9 cellular contexts compared by ENCODE assay signal in the genomic region with DNA sequence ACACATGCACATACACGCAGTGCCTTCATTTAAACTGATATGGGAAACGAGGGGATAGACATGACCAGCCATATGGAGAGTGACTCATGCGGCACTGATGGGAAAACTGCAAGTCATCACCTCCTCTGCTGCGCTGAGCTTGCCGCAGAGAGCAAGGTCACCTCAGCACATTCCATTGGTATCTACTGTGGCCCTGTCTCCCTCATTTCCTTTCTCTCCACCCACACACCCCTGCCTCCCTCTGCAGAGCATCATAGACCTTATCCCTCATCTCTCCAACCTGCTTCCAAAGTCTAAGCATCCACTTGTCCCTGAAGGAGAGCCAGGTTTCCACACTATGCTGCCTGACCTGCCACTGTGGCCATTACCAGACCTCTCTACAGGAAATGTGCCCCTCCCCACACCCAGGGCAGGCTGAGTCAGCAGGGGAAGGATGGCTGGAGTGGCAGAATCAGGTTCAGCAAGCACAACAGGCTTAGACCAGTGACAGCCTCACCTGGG.
A peak's percentile ranks its signal among the peaks of the same experiment; 100 is the strongest.
DNase-seq lines count a peak whose midpoint lies in the region.
"Had no signal": no experiment of that assay in that cellular context is flagged by ENCODE, and none has a peak within 500 bp of the region (broad histone marks: within the 10 kb centered on the region; RNA-seq: fewer than 3 reads in every experiment).

No MANE protein-coding gene starts in this region.

- peak overlapping the region; percentile 44 for H3K4me2 ChIP-seq in skeletal muscle satellite cell (ENCODE audit: low read length)

- H3K9me3 ChIP-seq in skeletal muscle satellite cell (replicated peaks; ENCODE audit: low read length) = no peaks in the 10 kb centered on the region

- DNase-seq in GM04504 (ENCODE audit: low read depth) = peak; percentile 56
- DNase-seq in RPMI7951 (ENCODE audit: low read depth) = peak; percentile 94
- DNase-seq in fibroblast of gingiva (ENCODE audit: low read depth) = peak; percentile 51
- no peak for DNase-seq in NCI-H2171 treated with DMSO at 0.1 percent for 48 hours (lab: John Stamatoyannopoulos, UW)
- no peak for DNase-seq in NCI-H146 treated with DMSO at 0.1 percent for 48 hours (lab: John Stamatoyannopoulos, UW; ENCODE audit: unreplicated experiment)
- DNase-seq in midbrain (lab: John Stamatoyannopoulos, UW) = no peak
- DNase-seq in activated naive CD4-positive, alpha-beta T cell (lab: John Stamatoyannopoulos, UW) = no peak
- DNase-seq: NCI-H1694 had no signal

- peaks cover 18% of the 10 kb centered on the region for H3K4me1 ChIP-seq in skeletal muscle satellite cell (ENCODE audit: control insufficient read depth, insufficient read depth, low read length)

- H3K9ac ChIP-seq in skeletal muscle satellite cell (ENCODE audit: low read depth, low read length) = no peak overlapping the region

- no peaks in the 10 kb centered on the region for H3K27me3 ChIP-seq in skeletal muscle satellite cell (ENCODE audit: control insufficient read depth, insufficient read depth, low read length)

- H3K4me3 ChIP-seq in skeletal muscle satellite cell (ENCODE audit: low read length) = no peak overlapping the region

- H3K36me3 ChIP-seq in skeletal muscle satellite cell (ENCODE audit: insufficient read depth, low read length) = no peaks in the 10 kb centered on the region

Comparison
In these comparisons a context has a peak if more than half of its experiments do, and no peak if none do; other contexts are left out.
1. DNase-seq: peak in GM04504 (single experiment), RPMI7951 (single experiment) and fibroblast of gingiva (single experiment); none in NCI-H2171 treated with DMSO at 0.1 percent for 48 hours (single experiment), NCI-H146 treated with DMSO at 0.1 percent for 48 hours (single experiment), midbrain (single experiment) and activated naive CD4-positive, alpha-beta T cell (0 of 4).